In the genomic region with DNA sequence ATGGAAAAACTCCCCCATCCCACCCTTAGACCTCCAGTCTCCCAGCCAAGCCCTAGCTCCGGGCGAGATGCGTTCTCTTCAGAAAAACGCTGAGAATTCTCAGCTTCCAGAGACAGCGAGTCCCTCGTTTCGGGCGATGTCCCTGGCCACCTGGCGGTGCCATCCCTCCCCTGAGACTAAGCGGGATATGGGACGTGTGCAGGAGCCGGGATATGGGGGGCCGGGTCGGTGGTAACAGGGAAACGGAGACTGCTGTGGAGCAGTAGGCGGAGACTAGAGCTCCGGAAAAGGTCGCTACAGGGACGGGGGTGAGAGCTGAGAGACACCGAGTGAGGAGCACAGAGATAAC, we compare ENCODE assay signal across 8 cellular contexts. TPM values are rescaled to one million over a fixed set of nuclear protein-coding genes. Genes with fewer than 3 reads are reported as not detected.
DNase-seq lines count a peak whose midpoint lies in the region; ATAC-seq lines count a peak whose summit lies in the region.

No MANE protein-coding gene starts in this region.

- peak overlapping the region; percentile 78 for H3K4me3 ChIP-seq in iPS-11a (ENCODE audit: low read depth, low read length)

- H3K9me3 Mint-ChIP-seq in activated T-helper 17 cell treated with anti-CD3 and anti-CD28 coated beads, Interleukin-2, amount 50 U/mL, for 72 hours = no peaks in the 10 kb centered on the region
- H3K9me3 Mint-ChIP-seq in stimulated activated memory B cell treated with anti-CD40 and anti-IgM and Interleukin-4, amounts not matched to agents 10 μg/mL and 1 μg/mL and 100 μg/mL, for 72 hours = no peaks in the 10 kb centered on the region

- H3K4me1 Mint-ChIP-seq in activated T-helper 17 cell treated with anti-CD3 and anti-CD28 coated beads, Interleukin-2, amount 50 U/mL, for 72 hours = peaks cover 20% of the 10 kb centered on the region
- H3K4me1 Mint-ChIP-seq in stimulated activated memory B cell treated with anti-CD40 and anti-IgM and Interleukin-4, amounts not matched to agents 10 μg/mL and 1 μg/mL and 100 μg/mL, for 72 hours = peaks cover 20% of the 10 kb centered on the region

- peak overlapping the region; percentile 88 for H3K4me3 Mint-ChIP-seq in activated T-helper 17 cell treated with anti-CD3 and anti-CD28 coated beads, Interleukin-2, amount 50 U/mL, for 72 hours
- H3K4me3 Mint-ChIP-seq in stimulated activated memory B cell treated with anti-CD40 and anti-IgM and Interleukin-4, amounts not matched to agents 10 μg/mL and 1 μg/mL and 100 μg/mL, for 72 hours = peak overlapping the region; percentile 93

- ATAC-seq in GM19467 (IDR thresholded peaks at IDR 0.05; ENCODE audit: unreplicated experiment) (peak; percentile 52), HG03469 (IDR thresholded peaks at IDR 0.05; ENCODE audit: unreplicated experiment) (peak; percentile 36)
- ATAC-seq in activated T-helper 17 cell treated with anti-CD3 and anti-CD28 coated beads, Interleukin-2, amount 50 U/mL, for 72 hours (replicated peaks) = peak; percentile 58
- peak; percentile 81 for ATAC-seq in stimulated activated memory B cell treated with anti-CD40 and anti-IgM and Interleukin-4, amounts not matched to agents 10 μg/mL and 1 μg/mL and 100 μg/mL, for 72 hours

- peaks cover 36% of the 10 kb centered on the region for H3K36me3 Mint-ChIP-seq in activated T-helper 17 cell treated with anti-CD3 and anti-CD28 coated beads, Interleukin-2, amount 50 U/mL, for 72 hours (ENCODE audit: low read depth)
- peaks cover 5% of the 10 kb centered on the region for H3K36me3 Mint-ChIP-seq in stimulated activated memory B cell treated with anti-CD40 and anti-IgM and Interleukin-4, amounts not matched to agents 10 μg/mL and 1 μg/mL and 100 μg/mL, for 72 hours

- DNase-seq in COLO829 (ENCODE audit: low spot score) = peak; percentile 53
- DNase-seq in middle frontal gyrus (ENCODE audit: extremely low spot score, low spot score) = no peak
- DNase-seq in activated gamma-delta T cell treated with Interleukin-2 at 50 U/mL for 16 hours = no peak

- peak overlapping the region; percentile 85 for H3K27ac Mint-ChIP-seq in activated T-helper 17 cell treated with anti-CD3 and anti-CD28 coated beads, Interleukin-2, amount 50 U/mL, for 72 hours
- peak overlapping the region; percentile 13 for H3K27ac Mint-ChIP-seq in stimulated activated memory B cell treated with anti-CD40 and anti-IgM and Interleukin-4, amounts not matched to agents 10 μg/mL and 1 μg/mL and 100 μg/mL, for 72 hours

- peaks cover 13% of the 10 kb centered on the region for H3K27me3 Mint-ChIP-seq in activated T-helper 17 cell treated with anti-CD3 and anti-CD28 coated beads, Interleukin-2, amount 50 U/mL, for 72 hours
- H3K27me3 Mint-ChIP-seq in stimulated activated memory B cell treated with anti-CD40 and anti-IgM and Interleukin-4, amounts not matched to agents 10 μg/mL and 1 μg/mL and 100 μg/mL, for 72 hours = peaks cover 33% of the 10 kb centered on the region

RNA-seq across cellular contexts. Expression of a gene that starts 0.4 kb away (rescaled TPM):
- total RNA-seq in activated T-helper 17 cell treated with anti-CD3 and anti-CD28 coated beads, Interleukin-2, amount 50 U/mL, for 72 hours = 10 to 100 TPM; 51.7 to 78.4 TPM
